ENCODE assay signal across 30 cellular contexts in the genomic region with DNA sequence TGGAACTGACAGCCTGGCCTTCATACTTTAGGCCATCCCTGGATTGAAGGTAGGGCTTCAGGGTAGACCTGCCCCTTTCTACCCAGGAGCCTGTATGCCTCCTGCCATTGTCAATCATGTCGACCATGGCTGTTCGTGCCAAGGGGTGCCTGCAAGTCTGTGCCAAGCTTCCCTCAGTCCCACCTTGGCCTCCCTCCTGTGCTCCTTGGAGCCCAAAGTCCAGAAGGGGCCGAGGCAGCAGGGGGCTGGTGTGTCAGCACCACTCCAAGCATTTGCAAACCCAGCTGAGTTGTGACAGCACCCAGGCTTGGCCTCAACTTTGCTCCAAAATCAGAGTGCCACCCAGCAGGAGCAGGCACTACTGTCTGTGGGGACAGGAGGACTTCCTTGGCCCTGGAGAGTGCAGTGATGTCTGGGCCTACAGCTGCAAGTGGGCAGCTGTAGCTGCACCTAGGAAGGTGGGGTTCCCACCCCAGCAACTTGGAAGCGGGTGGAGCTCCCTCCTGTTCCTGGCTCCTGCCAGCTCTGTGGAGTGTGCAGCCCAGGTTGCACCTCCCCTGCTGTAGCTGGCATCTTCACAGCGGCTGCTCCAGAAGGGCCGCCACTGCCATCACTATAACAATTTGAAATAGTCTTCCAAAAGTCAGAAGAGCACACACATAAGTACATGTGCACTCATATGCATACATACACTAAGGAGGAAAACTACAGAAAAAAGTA.
"Had no signal": no experiment of that assay in that cellular context is flagged by ENCODE, and none has a peak within 500 bp of the region (broad histone marks: within the 10 kb centered on the region; RNA-seq: fewer than 3 reads in every experiment).

No MANE protein-coding gene starts in this region.

- H3K27me3 ChIP-seq: brain microvascular endothelial cell had no signal

- H3K4me1 Mint-ChIP-seq: activated B cell treated with CpG ODN at 0.5 μM for 24 hours; activated naive CD8-positive, alpha-beta T cell treated with anti-CD3 and anti-CD28 coated beads, Interleukin-2, amount 50 U/mL, for 24 hours had no signal

- H3K4me3 Mint-ChIP-seq: activated B cell treated with CpG ODN at 0.5 μM for 24 hours; activated CD4-positive, alpha-beta memory T cell treated with anti-CD3 and anti-CD28 coated beads for 36 hours; activated naive CD4-positive, alpha-beta T cell treated with anti-CD3 and anti-CD28 coated beads for 36 hours; activated naive CD8-positive, alpha-beta T cell; activated naive CD8-positive, alpha-beta T cell treated with anti-CD3 and anti-CD28 coated beads, Interleukin-2, amount 50 U/mL, for 24 hours; activated T-cell treated with anti-CD3 and anti-CD28 coated beads, Interleukin-2, amount 50 U/mL, for 4 hours; activated T-helper 1 cell treated with anti-CD3 and anti-CD28 coated beads, Interleukin-12 subunit alpha, Interleukin-12 subunit beta, Interleukin-2, Interleukin-4 antibody, amounts not matched to agents 30 ng/mL and 10 ng/mL and 1 ng/mL, durations not matched to agents 14 hours and 24 hours and 36 hours had no signal

- H3K36me3 ChIP-seq: brain microvascular endothelial cell had no signal

- H3K27ac Mint-ChIP-seq: activated B cell treated with CpG ODN at 0.5 μM for 24 hours; activated CD4-positive, alpha-beta memory T cell treated with anti-CD3 and anti-CD28 coated beads for 36 hours; activated naive CD4-positive, alpha-beta T cell treated with anti-CD3 and anti-CD28 coated beads for 36 hours; activated naive CD8-positive, alpha-beta T cell; activated naive CD8-positive, alpha-beta T cell treated with anti-CD3 and anti-CD28 coated beads, Interleukin-2, amount 50 U/mL, for 24 hours; activated T-helper 1 cell treated with anti-CD3 and anti-CD28 coated beads, Interleukin-12 subunit alpha, Interleukin-12 subunit beta, Interleukin-2, Interleukin-4 antibody, amounts not matched to agents 30 ng/mL and 10 ng/mL and 1 ng/mL, durations not matched to agents 14 hours and 24 hours and 36 hours had no signal

- H3K9me3 Mint-ChIP-seq: activated B cell treated with CpG ODN at 0.5 μM for 24 hours; activated naive CD4-positive, alpha-beta T cell treated with anti-CD3 and anti-CD28 coated beads for 36 hours; activated naive CD8-positive, alpha-beta T cell treated with anti-CD3 and anti-CD28 coated beads, Interleukin-2, amount 50 U/mL, for 24 hours; activated T-cell treated with anti-CD3 and anti-CD28 coated beads, Interleukin-2, amount 50 U/mL, for 4 hours; activated T-helper 1 cell treated with anti-CD3 and anti-CD28 coated beads, Interleukin-12 subunit alpha, Interleukin-12 subunit beta, Interleukin-2, Interleukin-4 antibody, amounts not matched to agents 30 ng/mL and 10 ng/mL and 1 ng/mL, durations not matched to agents 14 hours and 24 hours and 36 hours had no signal

- DNase-seq: activated B cell treated with CpG ODN at 0.5 μM for 24 hours; activated CD4-positive, alpha-beta memory T cell treated with anti-CD3 and anti-CD28 coated beads for 36 hours; activated CD4-positive, alpha-beta T cell treated with anti-CD3 and anti-CD28 coated beads for 4 hours; activated CD4-positive, alpha-beta T cell treated with anti-CD3 and anti-CD28 coated beads, Interleukin-2, amount 50 U/mL, for 1 hour; activated CD4-positive, CD25-positive, alpha-beta regulatory T cell treated with anti-CD3 and anti-CD28 coated beads, Interleukin-2, amount 50 U/mL, for 72 hours; activated CD8-positive, alpha-beta memory T cell treated with anti-CD3 and anti-CD28 coated beads, Interleukin-2, amount 50 U/mL, for 4 hours; activated gamma-delta T cell treated with Interleukin-2 at 50 U/mL for 16 hours; activated naive CD4-positive, alpha-beta T cell treated with anti-CD3 and anti-CD28 coated beads for 36 hours; activated naive CD8-positive, alpha-beta T cell treated with anti-CD3 and anti-CD28 coated beads, Interleukin-2, amount 50 U/mL, for 24 hours; activated T-cell treated with anti-CD3 and anti-CD28 coated beads for 4 hours; activated T-cell treated with anti-CD3 and anti-CD28 coated beads, Interleukin-2, amount 50 U/mL, for 4 hours; anterior cingulate cortex; brain microvascular endothelial cell; Karpas-422; KBM-7; NCI-H1048; NCI-H1105 treated with DMSO at 0.1 percent for 48 hours; NCI-H1436; NCI-H1694; NCI-H2029; NCI-H345; NCI-H524 treated with DMSO at 0.1 percent for 48 hours; Right ventricle myocardium superior; SW 1271; T-helper 1 cell; T-helper 2 cell; T-helper 9 cell had no signal

- H3K27ac ChIP-seq: brain microvascular endothelial cell, VCaP had no signal

- ATAC-seq: activated naive CD8-positive, alpha-beta T cell treated with anti-CD3 and anti-CD28 coated beads, Interleukin-2, amount 50 U/mL, for 24 hours; activated T-cell treated with anti-CD3 and anti-CD28 coated beads, Interleukin-2, amount 50 U/mL, for 4 hours had no signal

- H3K36me3 Mint-ChIP-seq: activated CD4-positive, alpha-beta memory T cell treated with anti-CD3 and anti-CD28 coated beads for 36 hours; activated naive CD8-positive, alpha-beta T cell had no signal
